In genomic region chr10:119235381-119235780, GRCh38 we compare ENCODE assay signal across 8 cellular contexts. TPM values are rescaled to one million over a fixed set of nuclear protein-coding genes. Genes with fewer than 3 reads are reported as not detected.
A peak's percentile ranks its signal among the peaks of the same experiment; 100 is the strongest.
DNase-seq lines count a peak whose midpoint lies in the region; ATAC-seq and TF ChIP-seq lines count a peak whose summit lies in the region.

No MANE protein-coding gene starts in this region.

- POLR2A ChIA-PET in CD8-positive, alpha-beta T cell (lab: Charles Lee): no interaction called here
- POLR2A ChIA-PET in naive thymus-derived CD8-positive, alpha-beta T cell (lab: Charles Lee): no interaction called here

- CTCF ChIA-PET in CD8-positive, alpha-beta T cell (lab: Charles Lee): interaction anchor here (0.7 kb wide), 1 partner anchor 259 kb away, joined by 3 read pairs; no protein-coding TSS in a partner anchor

- H3K27ac Mint-ChIP-seq in CD8-positive, alpha-beta T cell: peak overlapping the region; percentile 55
- H3K27ac Mint-ChIP-seq in naive thymus-derived CD8-positive, alpha-beta T cell: peak overlapping the region in 7 of 10 donors; percentile 3 to 82 (median 63)

- intact Hi-C loops in CD8-positive, alpha-beta T cell (cut with DNase I, micrococcal nuclease): no loop called here

- H3K27me3 ChIP-seq in CD8-positive, alpha-beta T cell (ENCODE audit: insufficient read depth, low read length): no peaks in the 10 kb centered on the region

- H3K4me1 ChIP-seq in CD8-positive, alpha-beta T cell (ENCODE audit: insufficient read depth, low read length): peaks cover 29% of the 10 kb centered on the region

- no peak for DNase-seq in CD8-positive, alpha-beta T cell
- peak; percentile 63 for DNase-seq in HT1080 (ENCODE audit: low read depth)
- DNase-seq in dermis blood vessel endothelial cell: peak; percentile 65
- no peak for DNase-seq in naive thymus-derived CD8-positive, alpha-beta T cell
- no peak for DNase-seq in RPMI8226
- no peak for DNase-seq in NCI-H1930 (lab: John Stamatoyannopoulos, UW)

- peaks cover 5% of the 10 kb centered on the region for H3K36me3 Mint-ChIP-seq in CD8-positive, alpha-beta T cell
- H3K36me3 Mint-ChIP-seq in naive thymus-derived CD8-positive, alpha-beta T cell: peaks cover 0 to 9% (median 5%) of the 10 kb centered on the region in 3 donors

- no peak for TF ChIP-seq CTCF in CD8-positive, alpha-beta T cell (IDR thresholded peaks at IDR 0.05)

- H3K4me1 Mint-ChIP-seq in CD8-positive, alpha-beta T cell (ENCODE audit: low read depth): peaks cover 45% of the 10 kb centered on the region
- peaks cover 23 to 61% (median 55%) of the 10 kb centered on the region in 4 donors for H3K4me1 Mint-ChIP-seq in naive thymus-derived CD8-positive, alpha-beta T cell

- H3K9me3 Mint-ChIP-seq in CD8-positive, alpha-beta T cell: no peaks in the 10 kb centered on the region
- H3K9me3 Mint-ChIP-seq in naive thymus-derived CD8-positive, alpha-beta T cell: peaks cover 0 to 10% (median 0%) of the 10 kb centered on the region in 9 donors

- no peaks in the 10 kb centered on the region for H3K9me3 ChIP-seq in CD8-positive, alpha-beta T cell (ENCODE audit: low read length)

- ATAC-seq in CD8-positive, alpha-beta T cell: no peak
- no peak for ATAC-seq in naive thymus-derived CD8-positive, alpha-beta T cell
- ATAC-seq in GM19452 (IDR thresholded peaks at IDR 0.05; ENCODE audit: unreplicated experiment) (no peak), GM21576 (IDR thresholded peaks at IDR 0.05; ENCODE audit: unreplicated experiment) (no peak)

- no peak overlapping the region for H3K27ac ChIP-seq in CD8-positive, alpha-beta T cell (ENCODE audit: low read depth, low read length)

- no peak overlapping the region for H3K4me3 Mint-ChIP-seq in CD8-positive, alpha-beta T cell
- no peak overlapping the region for H3K4me3 Mint-ChIP-seq in naive thymus-derived CD8-positive, alpha-beta T cell

- no peaks in the 10 kb centered on the region for H3K27me3 Mint-ChIP-seq in CD8-positive, alpha-beta T cell (ENCODE audit: low read depth)
- H3K27me3 Mint-ChIP-seq in naive thymus-derived CD8-positive, alpha-beta T cell: no peaks in the 10 kb centered on the region

- no peak overlapping the region for H3K4me3 ChIP-seq in CD8-positive, alpha-beta T cell (ENCODE audit: low read depth, low read length)

- no peaks in the 10 kb centered on the region for H3K36me3 ChIP-seq in CD8-positive, alpha-beta T cell (ENCODE audit: insufficient read depth, low read length)

RNA-seq across cellular contexts. Expression of gene GRK5, which starts 28.0 kb away (rescaled TPM):
- total RNA-seq in CD8-positive, alpha-beta T cell: 10 to 100 TPM; 15.6 to 16.2 TPM
- 11.4 TPM in 2 replicates for total RNA-seq in HT1080 (2014; rRNA removed; shearing (Covaris generic))
- polyA plus RNA-seq in HT1080 (2015; cell fraction: cytosol; rRNA removed): 10.7 and 11.9 TPM in 2 replicates
- 8.1 and 8.2 TPM in 2 replicates for polyA plus RNA-seq in HT1080 (2015; cell fraction: nucleus; rRNA removed)
- 47.0 and 57.9 TPM in 2 replicates for total RNA-seq in dermis blood vessel endothelial cell
- total RNA-seq in naive thymus-derived CD8-positive, alpha-beta T cell: 10 to 100 TPM; 22.6 to 23.2 TPM
- 10 to 100 TPM in 2 of 3 donors, 1 to 10 TPM in 1; 4.4 to 11.0 (median 10.0) TPM for polyA plus RNA-seq in naive thymus-derived CD8-positive, alpha-beta T cell

RNA-seq across cellular contexts. Expression of gene PRDX3, which starts 56.8 kb away (rescaled TPM):
- total RNA-seq in CD8-positive, alpha-beta T cell: 10 to 100 TPM in 1 of 2 experiments, 1 to 10 TPM in 1; 7.6 to 11.7 TPM
- 269 and 341 TPM in 2 replicates for total RNA-seq in HT1080 (2014; rRNA removed; shearing (Covaris generic))
- 304 and 316 TPM in 2 replicates for polyA plus RNA-seq in HT1080 (2015; cell fraction: cytosol; rRNA removed)
- polyA plus RNA-seq in HT1080 (2015; cell fraction: nucleus; rRNA removed): 222 and 241 TPM in 2 replicates
- total RNA-seq in dermis blood vessel endothelial cell: 158 and 231 TPM in 2 replicates
- total RNA-seq in naive thymus-derived CD8-positive, alpha-beta T cell: 10 to 100 TPM; 29.8 to 31.1 TPM
- 10 to 100 TPM; 56.7 to 75.5 (median 67.7) TPM for polyA plus RNA-seq in naive thymus-derived CD8-positive, alpha-beta T cell

Comparison
In these comparisons a context has a peak if more than half of its experiments do, and no peak if none do; other contexts are left out.
1. DNase-seq: peak in HT1080 (single experiment) and dermis blood vessel endothelial cell (single experiment); none in CD8-positive, alpha-beta T cell (0 of 7), naive thymus-derived CD8-positive, alpha-beta T cell (0 of 10), RPMI8226 (single experiment) and NCI-H1930 (0 of 2).